Comparison of ENCODE assay signal across 4 cellular contexts in the genomic region with DNA sequence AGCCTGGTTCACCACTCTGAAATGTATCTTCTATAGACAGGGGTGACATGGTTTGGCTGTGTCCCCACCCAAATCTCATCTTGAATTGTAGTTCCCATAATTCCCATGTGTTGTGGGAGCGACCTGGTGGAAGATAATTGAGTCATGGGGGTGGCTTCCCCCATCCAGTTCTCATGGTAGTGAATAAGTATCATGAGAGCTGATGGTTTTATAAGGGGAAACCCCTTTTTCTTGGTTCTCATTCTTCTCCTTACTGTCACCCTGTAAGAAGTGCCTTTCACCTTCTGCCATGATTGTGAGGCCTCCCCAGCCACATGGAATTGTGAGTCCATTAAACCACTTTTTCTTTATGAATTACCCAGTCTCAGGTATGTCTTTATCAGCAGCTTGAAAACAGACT.
DNase-seq lines count a peak whose midpoint lies in the region; ATAC-seq and TF ChIP-seq lines count a peak whose summit lies in the region.
"Not testable (repeated sequence)": the region's sequence is repeated elsewhere in the genome, so short reads cannot be mapped to it uniquely, and the experiment has no call there.

No MANE protein-coding gene starts in this region.

- not testable (repeated sequence) for H3K36me3 ChIP-seq in Karpas-422 (ENCODE audit: insufficient read depth, low read length); OCI-LY7 (ENCODE audit: insufficient read depth, low read length); SU-DHL-6 (ENCODE audit: low read length)

- H3K27me3 Mint-ChIP-seq in activated T-helper 17 cell treated with anti-CD3 and anti-CD28 coated beads, Interleukin-2, amount 50 U/mL, for 72 hours, result not testable (repeated sequence)

- H3K4me3 ChIP-seq in Karpas-422 (ENCODE audit: low read length); OCI-LY7 (ENCODE audit: low read depth, low read length, poor library complexity, severe bottlenecking); SU-DHL-6 (ENCODE audit: insufficient read depth, low read length, poor library complexity, severe bottlenecking): not testable (repeated sequence)

- H3K9me3 ChIP-seq in Karpas-422 (ENCODE audit: low read length); OCI-LY7 (ENCODE audit: low read length); SU-DHL-6 (ENCODE audit: insufficient read depth, low read length): not testable (repeated sequence)

- not testable (repeated sequence) for H3K9me3 Mint-ChIP-seq in activated T-helper 17 cell treated with anti-CD3 and anti-CD28 coated beads, Interleukin-2, amount 50 U/mL, for 72 hours

- H3K9me2 ChIP-seq in Karpas-422 (replicated peaks; ENCODE audit: insufficient read depth, low read length); OCI-LY7 (ENCODE audit: insufficient read depth, low read length); SU-DHL-6 (replicated peaks; ENCODE audit: insufficient read depth, low read length): not testable (repeated sequence)

- H3K27ac Mint-ChIP-seq in activated T-helper 17 cell treated with anti-CD3 and anti-CD28 coated beads, Interleukin-2, amount 50 U/mL, for 72 hours, result not testable (repeated sequence)

- peak; percentile 54 for ATAC-seq in activated T-helper 17 cell treated with anti-CD3 and anti-CD28 coated beads, Interleukin-2, amount 50 U/mL, for 72 hours (replicated peaks)

- H2AFZ ChIP-seq in Karpas-422 (ENCODE audit: low read length); OCI-LY7 (ENCODE audit: low read length); SU-DHL-6 (ENCODE audit: low read depth, low read length, severe bottlenecking): not testable (repeated sequence)

- intact Hi-C loops in OCI-LY7 (cut with micrococcal nuclease; ENCODE audit: unreplicated experiment), result not testable (repeated sequence)

- H3K4me1 ChIP-seq in Karpas-422 (ENCODE audit: low read length) (peaks cover 16% of the 10 kb centered on the region), OCI-LY7 (ENCODE audit: insufficient read depth, low read length, poor library complexity, severe bottlenecking) (peaks cover 60% of the 10 kb centered on the region)

- H3K4me1 Mint-ChIP-seq in activated T-helper 17 cell treated with anti-CD3 and anti-CD28 coated beads, Interleukin-2, amount 50 U/mL, for 72 hours, result not testable (repeated sequence)

- not testable (repeated sequence) for DNase-seq in Karpas-422; OCI-LY7 (ENCODE audit: low spot score)

- POLR2A ChIA-PET in OCI-LY7 (lab: Charles Lee), result interaction anchor here (1.4 kb wide), 1 partner anchor 9 kb away, joined by 3 read pairs; no protein-coding TSS in a partner anchor

- not testable (repeated sequence) for H3K36me3 Mint-ChIP-seq in activated T-helper 17 cell treated with anti-CD3 and anti-CD28 coated beads, Interleukin-2, amount 50 U/mL, for 72 hours (ENCODE audit: low read depth)

- CTCF ChIA-PET in OCI-LY7 (lab: Charles Lee; ENCODE audit: unreplicated experiment), result not testable (repeated sequence)

- not testable (repeated sequence) for H4K20me1 ChIP-seq in Karpas-422 (ENCODE audit: insufficient read depth, low read depth, low read length); OCI-LY7 (ENCODE audit: insufficient read depth, low read length); SU-DHL-6 (ENCODE audit: low read depth, low read length)

- H3K27ac ChIP-seq in Karpas-422 (ENCODE audit: low read length) (peak overlapping the region; percentile 63; the same call in 1 of the 2 replicates), OCI-LY7 (ENCODE audit: low read depth, low read length, poor library complexity, severe bottlenecking) (peak overlapping the region; percentile 96), SU-DHL-6 (ENCODE audit: low read depth, low read length) (peak overlapping the region; percentile 87)

- not testable (repeated sequence) for BruUV-seq in OCI-LY7 (replicated peaks; lab: Mats Ljungman, UMichigan)

- 0 out of 2 replicates have a peak, but pooled peaks cover 13% of the 10 kb centered on the region for H3F3A ChIP-seq in SU-DHL-6 (ENCODE audit: insufficient read depth)

- not testable (repeated sequence) for H3K4me3 Mint-ChIP-seq in activated T-helper 17 cell treated with anti-CD3 and anti-CD28 coated beads, Interleukin-2, amount 50 U/mL, for 72 hours

- not testable (repeated sequence) for H3K4me2 ChIP-seq in Karpas-422 (ENCODE audit: low read depth, low read length, poor library complexity, severe bottlenecking)
- H3K4me2 ChIP-seq in OCI-LY7 (ENCODE audit: low read length) (peak overlapping the region; percentile 76), SU-DHL-6 (ENCODE audit: low read depth, low read length, poor library complexity, severe bottlenecking) (peak overlapping the region; percentile 47)

- not testable (repeated sequence) for H3K9ac ChIP-seq in Karpas-422 (ENCODE audit: low read length); SU-DHL-6 (ENCODE audit: low read length)

- not testable (repeated sequence) for TF ChIP-seq CTCF in OCI-LY7 (conservative IDR thresholded peaks at IDR 0.05; ENCODE audit: low read length); SU-DHL-6 (IDR thresholded peaks at IDR 0.05; ENCODE audit: insufficient read depth, low read length, poor library complexity, severe bottlenecking)

- not testable (repeated sequence) for H3K79me2 ChIP-seq in Karpas-422 (ENCODE audit: low read length); OCI-LY7 (ENCODE audit: insufficient read depth, low read depth, low read length); SU-DHL-6 (ENCODE audit: insufficient read depth, low read length)

- H3K27me3 ChIP-seq in Karpas-422 (ENCODE audit: low read length); SU-DHL-6 (ENCODE audit: low read length): not testable (repeated sequence)
